3 cellular contexts compared by ENCODE assay signal in genomic region chr3:37683321-37683720, GRCh38.
"Had no signal": no experiment of that assay in that cellular context is flagged by ENCODE, and none has a peak within 500 bp of the region (broad histone marks: within the 10 kb centered on the region; RNA-seq: fewer than 3 reads in every experiment).

No MANE protein-coding gene starts in this region.

- DNase-seq: GDM1, GF-D8 had no signal

- H3K4me3 ChIP-seq: GM12878 had no signal
